12 cellular contexts compared by ENCODE assay signal in the genomic region with DNA sequence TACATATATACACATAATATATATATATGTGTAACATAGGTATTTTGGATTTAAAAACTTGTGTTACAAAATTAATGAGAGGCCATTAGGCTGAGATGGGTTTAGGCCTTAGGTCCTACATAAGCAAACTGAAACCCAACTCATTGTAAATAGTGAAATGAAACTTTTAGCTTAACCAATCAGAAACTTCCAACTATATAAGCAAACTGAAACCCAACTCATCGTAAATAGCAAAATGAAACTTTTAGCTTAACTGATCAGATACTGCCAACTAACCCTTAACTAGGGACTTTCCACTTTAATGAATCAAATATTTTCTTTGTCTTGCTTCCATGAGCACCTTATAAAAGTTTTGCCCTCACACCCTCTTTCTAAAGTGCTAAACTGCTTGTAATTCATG. TPM values are rescaled to one million over a fixed set of nuclear protein-coding genes. Genes with fewer than 3 reads are reported as not detected.
DNase-seq lines count a peak whose midpoint lies in the region; ATAC-seq, FAIRE-seq and TF ChIP-seq lines count a peak whose summit lies in the region.
"Had no signal": no experiment of that assay in that cellular context is flagged by ENCODE, and none has a peak within 500 bp of the region (broad histone marks: within the 10 kb centered on the region; RNA-seq: fewer than 3 reads in every experiment).

No MANE protein-coding gene starts in this region.

- FAIRE-seq in urothelium cell line (lab: Jason Lieb, UNC): no peak
- FAIRE-seq: A549 had no signal

- H3K27me3 ChIP-seq in parathyroid adenoma (ENCODE audit: control insufficient read depth, insufficient read depth, low read length): no peaks in the 10 kb centered on the region

- no peaks in the 10 kb centered on the region for H3K4me1 ChIP-seq in parathyroid adenoma
- H3K4me1 ChIP-seq: A549, HAP-1 had no signal

- peak; percentile 92 to 94 for ATAC-seq in activated CD4-positive, CD25-positive, alpha-beta regulatory T cell treated with anti-CD3 and anti-CD28 coated beads, Interleukin-2, amount 50 U/mL, for 24 hours
- ATAC-seq in HG02610 (IDR thresholded peaks at IDR 0.05; ENCODE audit: unreplicated experiment): peak; percentile 98
- ATAC-seq: A549 had no signal

- peak overlapping the region in 3 of 4 donors; percentile 10 to 67 (median 58) for H3K4me3 Mint-ChIP-seq in IgD-negative memory B cell
- H3K4me3 Mint-ChIP-seq: activated T-cell treated with anti-CD3 and anti-CD28 coated beads, Interleukin-2, amount 50 U/mL, for 72 hours; natural killer cell had no signal

- H3K27me3 Mint-ChIP-seq in IgD-negative memory B cell: no peaks in the 10 kb centered on the region

- H3K9ac ChIP-seq in parathyroid adenoma: no peak overlapping the region

- H3K36me3 Mint-ChIP-seq in IgD-negative memory B cell: peaks cover 7% of the 10 kb centered on the region
- H3K36me3 Mint-ChIP-seq: natural killer cell had no signal

- H3K79me2 ChIP-seq in parathyroid adenoma: no peaks in the 10 kb centered on the region

- peaks cover 9 to 44% (median 21%) of the 10 kb centered on the region in 3 donors for H3K9me3 Mint-ChIP-seq in IgD-negative memory B cell
- H3K9me3 Mint-ChIP-seq: natural killer cell had no signal

- H3K27ac ChIP-seq in parathyroid adenoma: no peak overlapping the region
- H3K27ac ChIP-seq: A549 had no signal

- peak overlapping the region; percentile 55 to 83 (median 81) for H3K27ac Mint-ChIP-seq in IgD-negative memory B cell
- H3K27ac Mint-ChIP-seq: activated T-cell treated with anti-CD3 and anti-CD28 coated beads, Interleukin-2, amount 50 U/mL, for 72 hours; natural killer cell had no signal

- H3K9me3 ChIP-seq in parathyroid adenoma (ENCODE audit: control insufficient read depth, low read length): no peaks in the 10 kb centered on the region
- H3K9me3 ChIP-seq: HAP-1 had no signal

- no peak overlapping the region for H2AFZ ChIP-seq in parathyroid adenoma

- TF ChIP-seq CTCF in parathyroid adenoma (IDR thresholded peaks at IDR 0.05): no peak

- peak overlapping the region; percentile 11 for H3K4me3 ChIP-seq in parathyroid adenoma (ENCODE audit: low read depth, low read length)
- H3K4me3 ChIP-seq: A549, HAP-1 had no signal

- no peak overlapping the region for H3K4me2 ChIP-seq in parathyroid adenoma (ENCODE audit: low read length)
- H3K4me2 ChIP-seq: A549 had no signal

- peaks cover 6 to 13% (median 13%) of the 10 kb centered on the region in 3 donors for H3K4me1 Mint-ChIP-seq in IgD-negative memory B cell
- H3K4me1 Mint-ChIP-seq: natural killer cell had no signal

- no peak for DNase-seq in activated CD4-positive, CD25-positive, alpha-beta regulatory T cell (lab: John Stamatoyannopoulos, UW)
- DNase-seq in urothelium cell line (ENCODE audit: low spot score): no peak
- DNase-seq in HPDE6-E6E7 (ENCODE audit: extremely low spot score): no peak
- no peak for DNase-seq in islet precursor cell
- DNase-seq: activated T-cell treated with anti-CD3 and anti-CD28 coated beads, Interleukin-2, amount 50 U/mL, for 72 hours; natural killer cell had no signal

- H3K36me3 ChIP-seq in parathyroid adenoma (ENCODE audit: control insufficient read depth, insufficient read depth, low read length): no peaks in the 10 kb centered on the region
- H3K36me3 ChIP-seq: HAP-1 had no signal

RNA-seq across cellular contexts. Expression of gene SAMD9L, which starts 17.3 kb away (rescaled TPM):
- 57.3 TPM for polyA plus RNA-seq in IgD-negative memory B cell

RNA-seq across cellular contexts. Expression of gene SAMD9, which starts 47.7 kb away (rescaled TPM):
- polyA plus RNA-seq in IgD-negative memory B cell: 21.6 TPM
